In the genomic region with DNA sequence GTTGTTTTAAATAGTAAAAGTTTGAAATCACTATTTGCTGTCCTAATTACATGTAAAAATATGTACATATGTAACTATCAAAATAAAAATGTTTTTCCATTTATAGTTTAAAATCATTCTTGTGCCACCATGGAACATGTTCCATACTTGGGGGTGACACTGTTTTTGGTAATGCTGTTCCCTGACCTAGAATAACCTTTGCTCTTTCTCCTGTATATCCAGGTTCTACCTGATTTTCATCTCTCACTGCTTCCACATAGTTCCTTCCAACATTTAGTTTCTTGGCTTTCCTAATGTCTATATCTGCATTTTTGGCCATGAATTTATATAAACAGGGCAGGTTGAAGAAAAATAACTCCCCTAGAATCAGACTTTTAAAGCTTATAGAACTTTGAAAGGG, we compare ENCODE assay signal across 11 cellular contexts. TPM values are rescaled to one million over a fixed set of nuclear protein-coding genes. Genes with fewer than 3 reads are reported as not detected.
DNase-seq lines count a peak whose midpoint lies in the region; ATAC-seq and TF ChIP-seq lines count a peak whose summit lies in the region.
"Had no signal": no experiment of that assay in that cellular context is flagged by ENCODE, and none has a peak within 500 bp of the region (broad histone marks: within the 10 kb centered on the region; RNA-seq: fewer than 3 reads in every experiment).

No MANE protein-coding gene starts in this region.

- H3F3A ChIP-seq in SU-DHL-6 (ENCODE audit: insufficient read depth) = peaks cover 28% of the 10 kb centered on the region
- H3F3A ChIP-seq in smooth muscle cell (ENCODE audit: low read depth) = no peaks in the 10 kb centered on the region

- H2AFZ ChIP-seq in SU-DHL-6 (ENCODE audit: low read depth, low read length, severe bottlenecking) (no peak overlapping the region), fibroblast of lung (ENCODE audit: low read length) (no peak overlapping the region), smooth muscle cell (ENCODE audit: low read depth) (no peak overlapping the region)

- H3K79me2 ChIP-seq in SU-DHL-6 (ENCODE audit: insufficient read depth, low read length) = peaks cover 68% of the 10 kb centered on the region
- peaks cover 37% of the 10 kb centered on the region for H3K79me2 ChIP-seq in fibroblast of lung (ENCODE audit: control insufficient read depth, insufficient read depth, low read length)
- H3K79me2 ChIP-seq in smooth muscle cell (ENCODE audit: low read depth) = peaks cover 71% of the 10 kb centered on the region

- POLR2A ChIA-PET in activated CD4-positive, alpha-beta T cell treated with anti-CD3 and anti-CD28 coated beads for 36 hours (lab: Charles Lee) = interaction anchor here (0.9 to 2.1 kb wide), 2 partner anchors 12 to 15 kb away, joined by 3 to 7 read pairs; no protein-coding TSS in a partner anchor

- no peaks in the 10 kb centered on the region for H3K9me3 Mint-ChIP-seq in activated CD4-positive, alpha-beta T cell treated with anti-CD3 and anti-CD28 coated beads for 36 hours (ENCODE audit: low read depth)

- H3K27ac ChIP-seq in SU-DHL-6 (ENCODE audit: low read depth, low read length) (peak overlapping the region; percentile 92), fibroblast of lung (ENCODE audit: insufficient read depth, low read length) (no peak overlapping the region), smooth muscle cell (ENCODE audit: low read depth) (peak overlapping the region; percentile 7), thyroid gland (no peak overlapping the region)

- H3K4me3 Mint-ChIP-seq in activated CD4-positive, alpha-beta T cell treated with anti-CD3 and anti-CD28 coated beads for 36 hours = peak overlapping the region; percentile 97

- intact Hi-C loops in activated CD4-positive, alpha-beta T cell treated with anti-CD3 and anti-CD28 coated beads for 36 hours (cut with DNase I, micrococcal nuclease) = no loop called here
- intact Hi-C loops in thyroid gland (cut with DNase I) = no loop called here

- H3K4me2 ChIP-seq in SU-DHL-6 (ENCODE audit: low read depth, low read length, poor library complexity, severe bottlenecking) (peak overlapping the region; percentile 76), fibroblast of lung (ENCODE audit: extremely low read depth, insufficient read depth, low read length) (peak overlapping the region; percentile 81), smooth muscle cell (peak overlapping the region; percentile 93)

- peaks cover 40% of the 10 kb centered on the region for H3K4me1 Mint-ChIP-seq in activated CD4-positive, alpha-beta T cell treated with anti-CD3 and anti-CD28 coated beads for 36 hours

- no peaks in the 10 kb centered on the region for H3K27me3 ChIP-seq in SU-DHL-6 (ENCODE audit: low read length)
- no peaks in the 10 kb centered on the region for H3K27me3 ChIP-seq in fibroblast of lung (ENCODE audit: control insufficient read depth, insufficient read depth, low read length)
- H3K27me3 ChIP-seq in smooth muscle cell (ENCODE audit: low read depth) = no peaks in the 10 kb centered on the region
- H3K27me3 ChIP-seq in thyroid gland = no peaks in the 10 kb centered on the region

- no peak for DNase-seq in activated CD4-positive, alpha-beta T cell treated with anti-CD3 and anti-CD28 coated beads for 36 hours
- DNase-seq in activated CD4-positive, alpha-beta T cell treated with anti-CD3 and anti-CD28 coated beads, Interleukin-2, amount 50 U/mL, for 48 hours = no peak
- DNase-seq in fibroblast of lung (ENCODE audit: low read depth in 2 of 2) (no peak), smooth muscle cell (lab: John Stamatoyannopoulos, UW; ENCODE audit: unreplicated experiment) (no peak), 8988T (no peak), thyroid gland (no peak)
- DNase-seq: ACHN, NCI-H446, substantia nigra had no signal

- H3K9me3 ChIP-seq in SU-DHL-6 (ENCODE audit: insufficient read depth, low read length) (no peaks in the 10 kb centered on the region), fibroblast of lung (ENCODE audit: control insufficient read depth, insufficient read depth, low read depth, low read length) (no peaks in the 10 kb centered on the region), smooth muscle cell (replicated peaks; ENCODE audit: low read depth) (no peaks in the 10 kb centered on the region), thyroid gland (no peaks in the 10 kb centered on the region)

- H4K20me1 ChIP-seq in SU-DHL-6 (ENCODE audit: low read depth, low read length) (no peaks in the 10 kb centered on the region), fibroblast of lung (ENCODE audit: control insufficient read depth, extremely low read depth, insufficient read depth, low read length) (no peaks in the 10 kb centered on the region), smooth muscle cell (ENCODE audit: low read depth) (peaks cover 61% of the 10 kb centered on the region)

- no peak for ATAC-seq in activated CD4-positive, alpha-beta T cell treated with anti-CD3 and anti-CD28 coated beads for 36 hours
- no peak for ATAC-seq in HG03457 (IDR thresholded peaks at IDR 0.05; ENCODE audit: unreplicated experiment)

- peak overlapping the region; percentile 66 for H3K27ac Mint-ChIP-seq in activated CD4-positive, alpha-beta T cell treated with anti-CD3 and anti-CD28 coated beads for 36 hours

- H3K9ac ChIP-seq in SU-DHL-6 (ENCODE audit: low read length) (peak overlapping the region; percentile 76), fibroblast of lung (ENCODE audit: insufficient read depth, low read length) (no peak overlapping the region), smooth muscle cell (ENCODE audit: low read depth) (no peak overlapping the region)

- H3K4me1 ChIP-seq in fibroblast of lung (ENCODE audit: control insufficient read depth, extremely low read depth, insufficient read depth, low read length) (no peaks in the 10 kb centered on the region), smooth muscle cell (ENCODE audit: low read depth) (peaks cover 9% of the 10 kb centered on the region), thyroid gland (peaks cover 27 to 43% of the 10 kb centered on the region in 2 donors)

- TF ChIP-seq CTCF in SU-DHL-6 (IDR thresholded peaks at IDR 0.05; ENCODE audit: insufficient read depth, low read length, poor library complexity, severe bottlenecking) (no peak), fibroblast of lung (conservative IDR thresholded peaks at IDR 0.05 in 1 of 2, IDR thresholded peaks at IDR 0.05 in 1 of 2; ENCODE audit: low read depth in 1 of 2, low read length in 2 of 2) (no peak), smooth muscle cell (IDR thresholded peaks at IDR 0.05; ENCODE audit: borderline replicate concordance, insufficient read depth, poor library complexity, severe bottlenecking) (no peak), thyroid gland (IDR thresholded peaks at IDR 0.05) (no peak)

- no peaks in the 10 kb centered on the region for H3K27me3 Mint-ChIP-seq in activated CD4-positive, alpha-beta T cell treated with anti-CD3 and anti-CD28 coated beads for 36 hours

- no peaks in the 10 kb centered on the region for H3K9me2 ChIP-seq in SU-DHL-6 (replicated peaks; ENCODE audit: insufficient read depth, low read length)

- H3K36me3 Mint-ChIP-seq in activated CD4-positive, alpha-beta T cell treated with anti-CD3 and anti-CD28 coated beads for 36 hours (ENCODE audit: low read depth) = peaks cover 8% of the 10 kb centered on the region

- no peak for TF ChIP-seq POLR2A in thyroid gland (IDR thresholded peaks at IDR 0.05)

- H3K36me3 ChIP-seq in SU-DHL-6 (ENCODE audit: low read length) (no peaks in the 10 kb centered on the region), fibroblast of lung (ENCODE audit: control insufficient read depth, insufficient read depth, low read length) (no peaks in the 10 kb centered on the region), smooth muscle cell (ENCODE audit: low read depth) (no peaks in the 10 kb centered on the region), thyroid gland (no peaks in the 10 kb centered on the region)

- peak overlapping the region; percentile 64 for H3K4me3 ChIP-seq in SU-DHL-6 (ENCODE audit: insufficient read depth, low read length, poor library complexity, severe bottlenecking)
- peak overlapping the region in 2 of 4 experiments; percentile 70 to 75 for H3K4me3 ChIP-seq in fibroblast of lung (replicated peaks in 1 of 4; ENCODE audit: control extremely low read depth in 1 of 4, insufficient read depth in 1 of 4, low read depth in 3 of 4, low read length in 4 of 4)
- peak overlapping the region; percentile 92 for H3K4me3 ChIP-seq in smooth muscle cell
- H3K4me3 ChIP-seq in thyroid gland (replicated peaks in 1 of 3) = no peak overlapping the region

- CTCF ChIA-PET in activated CD4-positive, alpha-beta T cell treated with anti-CD3 and anti-CD28 coated beads for 36 hours (lab: Charles Lee) = no interaction called here

RNA-seq across cellular contexts. Expression of gene SPOPL, which starts 2.5 kb away (rescaled TPM):
- total RNA-seq in activated CD4-positive, alpha-beta T cell treated with anti-CD3 and anti-CD28 coated beads for 36 hours = 10 to 100 TPM in 1 of 2 experiments, 1 to 10 TPM in 1; 9.4 to 10.8 TPM
- total RNA-seq in fibroblast of lung (15.2 and 15.7 TPM in 2 replicates), smooth muscle cell (27.7 and 29.1 TPM in 2 replicates), thyroid gland (10 to 100 TPM; 18.0 to 32.7 (median 24.0) TPM)
- polyA plus RNA-seq in fibroblast of lung (8.5 and 11.5 TPM in 2 replicates), smooth muscle cell (3.7 and 7.4 TPM in 2 replicates)
- polyA plus RNA-seq in fibroblast of lung (2012) = 6.3 and 7.7 TPM in 2 replicates
- 0.27 and 2.6 TPM in 2 replicates for polyA minus RNA-seq in fibroblast of lung (ENCODE audit: low replicate concordance)

Comparison
In these comparisons a context has a peak if more than half of its experiments do, and no peak if none do; other contexts are left out.
1. H3K27ac ChIP-seq: peak in SU-DHL-6 (single experiment) and smooth muscle cell (single experiment); none in fibroblast of lung (single experiment) and thyroid gland (0 of 3).
2. H3K4me3 ChIP-seq: peak in SU-DHL-6 (single experiment) and smooth muscle cell (single experiment); none in thyroid gland (0 of 3).
3. Peak in every context shown above with its lines, with median percentiles within 50 percentile points of each other: H3K4me2 ChIP-seq.